ENCODE assay signal across 23 cellular contexts in the genomic region with DNA sequence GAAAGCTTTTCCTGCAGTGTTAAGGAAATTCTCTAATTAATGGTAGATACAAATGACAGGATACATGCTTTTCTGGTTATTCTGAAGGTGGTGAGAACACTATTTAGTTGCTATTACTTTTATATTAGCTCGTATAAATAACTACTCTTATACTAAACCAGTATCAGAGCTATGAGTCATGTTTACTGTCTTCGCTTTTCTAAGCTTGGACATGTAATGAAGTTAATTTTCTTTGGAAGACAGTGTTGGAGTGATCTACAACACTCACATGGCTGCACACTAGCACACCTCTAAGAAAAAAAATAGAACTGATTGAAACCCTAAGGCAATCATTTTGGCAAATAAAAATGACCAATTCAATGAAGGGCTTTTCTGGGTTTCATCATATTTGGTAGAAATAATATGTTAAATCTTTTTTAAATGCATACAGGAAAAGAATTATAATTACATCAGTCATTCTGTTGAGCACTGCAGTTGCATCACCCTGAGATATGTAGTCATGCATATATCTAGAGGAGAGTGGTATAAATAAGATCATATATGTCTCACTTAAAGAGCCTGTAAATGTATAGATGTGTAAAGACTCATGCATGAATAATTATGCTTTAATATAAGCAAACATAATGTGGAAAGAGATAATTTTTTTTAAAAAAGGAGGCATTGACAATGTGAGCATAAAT.
"Had no signal": no experiment of that assay in that cellular context is flagged by ENCODE, and none has a peak within 500 bp of the region (broad histone marks: within the 10 kb centered on the region; RNA-seq: fewer than 3 reads in every experiment).

No MANE protein-coding gene starts in this region.

- ATAC-seq: activated CD8-positive, alpha-beta memory T cell treated with anti-CD3 and anti-CD28 coated beads, Interleukin-2, amount 10 ng/mL, durations not matched to agents 7 days and 5 days; activated CD8-positive, alpha-beta T cell treated with anti-CD3 and anti-CD28 coated beads for 36 hours; activated naive CD4-positive, alpha-beta T cell treated with anti-CD3 and anti-CD28 coated beads, Interleukin-2, amount 50 U/mL, for 72 hours; natural killer cell; upper lobe of right lung had no signal

- H3K9ac ChIP-seq: neural progenitor cell had no signal

- H3K27me3 ChIP-seq: ascending aorta, neural progenitor cell, right atrium auricular region, spleen, suprapubic skin, tibial artery, upper lobe of right lung had no signal

- DNase-seq: activated B cell treated with CpG ODN at 0.5 μM for 24 hours; activated CD4-positive, alpha-beta T cell treated with anti-CD3 and anti-CD28 coated beads, Interleukin-2, amount 50 U/mL, for 1 hour; activated CD8-positive, alpha-beta memory T cell treated with anti-CD3 and anti-CD28 coated beads, Interleukin-2, amount 10 ng/mL, durations not matched to agents 7 days and 5 days; activated CD8-positive, alpha-beta T cell treated with anti-CD3 and anti-CD28 coated beads for 36 hours; activated T-cell treated with anti-CD3 and anti-CD28 coated beads, Interleukin-2, amount 50 U/mL, for 48 hours; caudate nucleus; head of caudate nucleus; hippocampal formation; immature natural killer cell; left ventricle myocardium inferior; mesendoderm; natural killer cell; spleen; stimulated activated naive CD4-positive, alpha-beta T cell; T-helper 1 cell; tibial artery; upper lobe of right lung had no signal

- H3K4me2 ChIP-seq: neural progenitor cell had no signal

- H3K4me3 ChIP-seq: ascending aorta, left ventricle myocardium inferior, lung, neural progenitor cell, right atrium auricular region, spleen, suprapubic skin, tibial artery, upper lobe of right lung had no signal

- H2AFZ ChIP-seq: neural progenitor cell had no signal

- H3K4me1 ChIP-seq: right atrium auricular region, spleen, suprapubic skin, upper lobe of right lung had no signal

- H3K27ac ChIP-seq: left ventricle myocardium inferior, neural progenitor cell, right atrium auricular region, spleen, suprapubic skin, tibial artery, upper lobe of right lung had no signal

- H3K9me3 ChIP-seq: ascending aorta, left ventricle myocardium inferior, right atrium auricular region, spleen, suprapubic skin, tibial artery, upper lobe of right lung had no signal

- H3K36me3 ChIP-seq: ascending aorta, left ventricle myocardium inferior, neural progenitor cell, right atrium auricular region, spleen, suprapubic skin, tibial artery, upper lobe of right lung had no signal
